8 cellular contexts compared by ENCODE assay signal in genomic region chr7:150974468-150975391, GRCh38. TPM values are rescaled to one million over a fixed set of nuclear protein-coding genes. Genes with fewer than 3 reads are reported as not detected.
DNase-seq lines count a peak whose midpoint lies in the region; ATAC-seq and TF ChIP-seq lines count a peak whose summit lies in the region.

No MANE protein-coding gene starts in this region.

- intact Hi-C loops in body of pancreas (cut with DNase I): no loop called here

- DNase-seq in COR-L47 (lab: John Stamatoyannopoulos, UW) (peak; percentile 77), T-helper 22 cell (ENCODE audit: low read depth) (peak; percentile 74), body of pancreas (peak; percentile 45 to 69 (median 50)), kidney tubule cell (ENCODE audit: low spot score) (peak; percentile 54)
- peak; percentile 83 for DNase-seq in stimulated activated CD4-positive, alpha-beta T cell treated with anti-CD3 and anti-CD28 coated beads, Interleukin-2, amount 100 ng/mL, for 4 hours (ENCODE audit: low read depth)

- ATAC-seq in GM19467 (IDR thresholded peaks at IDR 0.05; ENCODE audit: unreplicated experiment) (peak; percentile 48), body of pancreas (peak; percentile 47), GM18870 (IDR thresholded peaks at IDR 0.05; ENCODE audit: unreplicated experiment) (no peak)

- H4K20me1 ChIP-seq in KMS-11 (ENCODE audit: insufficient read depth): no peaks in the 10 kb centered on the region

- 1 to 4% methylated on average over 14 to 69 of the region's 89 CpGs for WGBS in body of pancreas, 2 donors

- H3K27ac ChIP-seq in KMS-11 (peak overlapping the region; percentile 58), body of pancreas (peak overlapping the region in 3 of 4 donors; percentile 4 to 53 (median 34))

- H3K4me2 ChIP-seq in KMS-11: peak overlapping the region; percentile 95

- peak overlapping the region; percentile 75 for H2AFZ ChIP-seq in KMS-11 (ENCODE audit: low read depth)

- peak in 2 of 3 donors; percentile 36 to 51 for TF ChIP-seq POLR2A in body of pancreas (IDR thresholded peaks at IDR 0.05)

- H3K9me3 ChIP-seq in body of pancreas: no peaks in the 10 kb centered on the region

- H3K4me1 ChIP-seq in KMS-11 (ENCODE audit: low read depth, poor library complexity, severe bottlenecking) (peaks cover 35% of the 10 kb centered on the region), body of pancreas (peaks cover 33% of the 10 kb centered on the region)

- H3K79me2 ChIP-seq in KMS-11 (ENCODE audit: insufficient read depth, low read depth): no peaks in the 10 kb centered on the region

- TF ChIP-seq CTCF in KMS-11 (conservative IDR thresholded peaks at IDR 0.05; ENCODE audit: low read depth, low read length): 0 out of 2 replicates have a peak, but pooled peaks have one; percentile 28
- TF ChIP-seq CTCF in body of pancreas (IDR thresholded peaks at IDR 0.05): peak in 4 of 7 experiments; percentile 19 to 40 (median 25)

- H3K27me3 ChIP-seq in KMS-11 (ENCODE audit: insufficient read depth, low read depth) (peaks cover 4% of the 10 kb centered on the region), body of pancreas (peaks cover 0 to 25% of the 10 kb centered on the region in 2 donors)

- H3K36me3 ChIP-seq in KMS-11 (ENCODE audit: insufficient read depth) (no peaks in the 10 kb centered on the region), body of pancreas (replicated peaks in 1 of 2; ENCODE audit: insufficient read depth in 1 of 2, low read depth in 2 of 2) (no peaks in the 10 kb centered on the region)

- H3K9ac ChIP-seq in KMS-11: peak overlapping the region; percentile 77

- no peak overlapping the region for H3K4me3 ChIP-seq in KMS-11 (IDR thresholded peaks at IDR 0.05; ENCODE audit: insufficient read depth, low read depth, low read length)
- H3K4me3 ChIP-seq in body of pancreas: peak overlapping the region in 1 of 2 donors; percentile 22

RNA-seq across cellular contexts. Expression of gene KCNH2, which starts 3.4 kb away (rescaled TPM):
- total RNA-seq in body of pancreas: 1 to 10 TPM; 3.6 to 5.3 TPM

RNA-seq across cellular contexts. Expression of gene NOS3, which starts 16.1 kb away (rescaled TPM):
- total RNA-seq in body of pancreas: 1 to 10 TPM; 4.9 to 7.6 TPM

RNA-seq across cellular contexts. Expression of gene ATG9B, which starts 49.6 kb away (rescaled TPM):
- not detected for total RNA-seq in body of pancreas

RNA-seq across cellular contexts. Expression of gene ABCB8, which starts 53.5 kb away (rescaled TPM):
- 10 to 100 TPM in 1 of 2 donors, 1 to 10 TPM in 1; 8.8 to 39.6 TPM for total RNA-seq in body of pancreas
